In the genomic region with DNA sequence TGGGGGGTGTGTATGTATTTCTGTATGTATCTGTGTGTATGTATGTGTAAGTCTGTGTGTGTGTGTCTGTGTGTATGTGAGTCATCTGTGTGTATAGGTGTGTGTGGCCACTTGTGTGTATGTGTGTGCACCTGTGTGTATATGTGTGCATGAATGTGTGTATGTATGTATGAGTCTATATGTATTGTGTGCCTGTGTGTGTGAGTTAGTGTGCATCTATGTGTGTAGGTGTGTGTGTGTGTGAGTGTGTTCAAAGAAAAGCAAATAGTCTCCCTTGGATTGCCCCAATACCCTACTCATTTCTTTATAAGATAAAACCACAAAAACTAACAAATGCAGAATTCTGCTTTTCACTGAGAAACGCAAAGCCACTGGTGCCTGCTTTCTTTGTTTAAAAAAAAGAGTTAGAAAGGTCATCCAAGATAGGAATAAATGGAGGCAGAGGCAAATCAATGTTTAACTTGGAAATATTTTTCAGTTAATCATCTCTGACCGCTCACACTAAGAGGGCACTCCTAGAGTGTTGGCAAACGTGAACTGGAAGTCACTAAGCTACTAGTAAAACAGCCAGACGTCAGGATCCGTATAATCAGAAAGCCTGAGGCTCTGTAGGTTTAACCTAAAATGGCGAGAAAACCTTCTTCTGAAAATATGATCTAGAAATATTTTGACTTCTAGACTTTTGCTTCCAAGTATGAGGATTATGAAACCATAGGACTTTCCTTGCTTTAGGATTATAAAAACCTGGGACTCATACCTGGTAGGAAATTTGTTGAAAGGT, we compare ENCODE assay signal across 1 cellular context.
A peak's percentile ranks its signal among the peaks of the same experiment; 100 is the strongest.
TF ChIP-seq lines count a peak whose summit lies in the region.

No MANE protein-coding gene starts in this region.

TF ChIP-seq in HepG2, 621 proteins besides CTCF, POLR2A, EP300 and RAD21 (continued from another document and continues in another):
- TF ChIP-seq, protein P1, sequence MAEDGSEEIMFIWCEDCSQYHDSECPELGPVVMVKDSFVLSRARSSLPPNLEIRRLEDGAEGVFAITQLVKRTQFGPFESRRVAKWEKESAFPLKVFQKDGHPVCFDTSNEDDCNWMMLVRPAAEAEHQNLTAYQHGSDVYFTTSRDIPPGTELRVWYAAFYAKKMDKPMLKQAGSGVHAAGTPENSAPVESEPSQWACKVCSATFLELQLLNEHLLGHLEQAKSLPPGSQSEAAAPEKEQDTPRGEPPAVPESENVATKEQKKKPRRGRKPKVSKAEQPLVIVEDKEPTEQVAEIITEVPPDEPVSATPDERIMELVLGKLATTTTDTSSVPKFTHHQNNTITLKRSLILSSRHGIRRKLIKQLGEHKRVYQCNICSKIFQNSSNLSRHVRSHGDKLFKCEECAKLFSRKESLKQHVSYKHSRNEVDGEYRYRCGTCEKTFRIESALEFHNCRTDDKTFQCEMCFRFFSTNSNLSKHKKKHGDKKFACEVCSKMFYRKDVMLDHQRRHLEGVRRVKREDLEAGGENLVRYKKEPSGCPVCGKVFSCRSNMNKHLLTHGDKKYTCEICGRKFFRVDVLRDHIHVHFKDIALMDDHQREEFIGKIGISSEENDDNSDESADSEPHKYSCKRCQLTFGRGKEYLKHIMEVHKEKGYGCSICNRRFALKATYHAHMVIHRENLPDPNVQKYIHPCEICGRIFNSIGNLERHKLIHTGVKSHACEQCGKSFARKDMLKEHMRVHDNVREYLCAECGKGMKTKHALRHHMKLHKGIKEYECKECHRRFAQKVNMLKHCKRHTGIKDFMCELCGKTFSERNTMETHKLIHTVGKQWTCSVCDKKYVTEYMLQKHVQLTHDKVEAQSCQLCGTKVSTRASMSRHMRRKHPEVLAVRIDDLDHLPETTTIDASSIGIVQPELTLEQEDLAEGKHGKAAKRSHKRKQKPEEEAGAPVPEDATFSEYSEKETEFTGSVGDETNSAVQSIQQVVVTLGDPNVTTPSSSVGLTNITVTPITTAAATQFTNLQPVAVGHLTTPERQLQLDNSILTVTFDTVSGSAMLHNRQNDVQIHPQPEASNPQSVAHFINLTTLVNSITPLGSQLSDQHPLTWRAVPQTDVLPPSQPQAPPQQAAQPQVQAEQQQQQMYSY (CRISPR knock-in tag; IDR thresholded peaks at IDR 0.05): 0 out of 2 replicates have a peak, but pooled peaks have one; percentile 14
- TF ChIP-seq, protein P2, sequence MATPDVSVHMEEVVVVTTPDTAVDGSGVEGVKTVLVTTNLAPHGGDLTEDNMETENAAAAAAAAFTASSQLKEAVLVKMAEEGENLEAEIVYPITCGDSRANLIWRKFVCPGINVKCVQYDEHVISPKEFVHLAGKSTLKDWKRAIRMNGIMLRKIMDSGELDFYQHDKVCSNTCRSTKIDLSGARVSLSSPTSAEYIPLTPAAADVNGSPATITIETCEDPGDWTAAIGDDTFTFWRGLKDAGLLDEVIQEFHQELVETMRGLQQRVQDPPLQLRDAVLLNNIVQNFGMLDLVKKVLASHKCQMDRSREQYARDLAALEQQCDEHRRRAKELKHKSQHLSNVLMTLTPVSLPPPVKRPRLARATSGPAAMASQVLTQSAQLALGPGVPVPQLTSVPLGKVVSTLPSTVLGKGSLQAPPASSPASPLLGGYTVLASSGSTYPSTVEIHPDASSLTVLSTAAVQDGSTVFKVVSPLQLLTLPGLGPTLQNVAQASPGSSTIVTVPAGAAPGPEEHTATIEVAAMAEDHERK (CRISPR knock-in tag; IDR thresholded peaks at IDR 0.05; ENCODE audit: low read depth): no peak
- TF ChIP-seq RELA (CRISPR knock-in tag; IDR thresholded peaks at IDR 0.05): no peak
- no peak for TF ChIP-seq ATM (IDR thresholded peaks at IDR 0.05; ENCODE audit: borderline replicate concordance)
- TF ChIP-seq, protein P3, sequence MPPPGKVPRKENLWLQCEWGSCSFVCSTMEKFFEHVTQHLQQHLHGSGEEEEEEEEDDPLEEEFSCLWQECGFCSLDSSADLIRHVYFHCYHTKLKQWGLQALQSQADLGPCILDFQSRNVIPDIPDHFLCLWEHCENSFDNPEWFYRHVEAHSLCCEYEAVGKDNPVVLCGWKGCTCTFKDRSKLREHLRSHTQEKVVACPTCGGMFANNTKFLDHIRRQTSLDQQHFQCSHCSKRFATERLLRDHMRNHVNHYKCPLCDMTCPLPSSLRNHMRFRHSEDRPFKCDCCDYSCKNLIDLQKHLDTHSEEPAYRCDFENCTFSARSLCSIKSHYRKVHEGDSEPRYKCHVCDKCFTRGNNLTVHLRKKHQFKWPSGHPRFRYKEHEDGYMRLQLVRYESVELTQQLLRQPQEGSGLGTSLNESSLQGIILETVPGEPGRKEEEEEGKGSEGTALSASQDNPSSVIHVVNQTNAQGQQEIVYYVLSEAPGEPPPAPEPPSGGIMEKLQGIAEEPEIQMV (CRISPR knock-in tag; IDR thresholded peaks at IDR 0.05; ENCODE audit: low read depth): no peak
- TF ChIP-seq SIX1 (CRISPR knock-in tag; IDR thresholded peaks at IDR 0.05; ENCODE audit: borderline replicate concordance): no peak
- TF ChIP-seq ZFY (CRISPR knock-in tag; IDR thresholded peaks at IDR 0.05): no peak
- peak in 1 of 2 experiments; percentile 41; a peak in 1 of 4 replicates for TF ChIP-seq NR2F1 (CRISPR knock-in tag; IDR thresholded peaks at IDR 0.05)
- TF ChIP-seq SP5 (CRISPR knock-in tag; IDR thresholded peaks at IDR 0.05; ENCODE audit: borderline replicate concordance, low read depth): no peak; the same call in 1 of the 2 replicates
- no peak for TF ChIP-seq ZNF121 (CRISPR knock-in tag; IDR thresholded peaks at IDR 0.05)
- TF ChIP-seq ZNF296 (CRISPR knock-in tag; conservative IDR thresholded peaks at IDR 0.05): no peak
- no peak for TF ChIP-seq SIN3B (IDR thresholded peaks at IDR 0.05; ENCODE audit: low read length)
- no peak for TF ChIP-seq ZBTB1 (CRISPR knock-in tag; IDR thresholded peaks at IDR 0.05; ENCODE audit: borderline replicate concordance)
- no peak for TF ChIP-seq ZNF460 (CRISPR knock-in tag; IDR thresholded peaks at IDR 0.05; ENCODE audit: borderline replicate concordance)
- no peak for TF ChIP-seq ZNF3 (CRISPR knock-in tag; IDR thresholded peaks at IDR 0.05)
- TF ChIP-seq TEAD3 (CRISPR knock-in tag; optimal IDR thresholded peaks at IDR 0.05; ENCODE audit: borderline replicate concordance): peak; percentile 48
- no peak for TF ChIP-seq CCDC6 (CRISPR knock-in tag; IDR thresholded peaks at IDR 0.05)
- TF ChIP-seq, protein P4, sequence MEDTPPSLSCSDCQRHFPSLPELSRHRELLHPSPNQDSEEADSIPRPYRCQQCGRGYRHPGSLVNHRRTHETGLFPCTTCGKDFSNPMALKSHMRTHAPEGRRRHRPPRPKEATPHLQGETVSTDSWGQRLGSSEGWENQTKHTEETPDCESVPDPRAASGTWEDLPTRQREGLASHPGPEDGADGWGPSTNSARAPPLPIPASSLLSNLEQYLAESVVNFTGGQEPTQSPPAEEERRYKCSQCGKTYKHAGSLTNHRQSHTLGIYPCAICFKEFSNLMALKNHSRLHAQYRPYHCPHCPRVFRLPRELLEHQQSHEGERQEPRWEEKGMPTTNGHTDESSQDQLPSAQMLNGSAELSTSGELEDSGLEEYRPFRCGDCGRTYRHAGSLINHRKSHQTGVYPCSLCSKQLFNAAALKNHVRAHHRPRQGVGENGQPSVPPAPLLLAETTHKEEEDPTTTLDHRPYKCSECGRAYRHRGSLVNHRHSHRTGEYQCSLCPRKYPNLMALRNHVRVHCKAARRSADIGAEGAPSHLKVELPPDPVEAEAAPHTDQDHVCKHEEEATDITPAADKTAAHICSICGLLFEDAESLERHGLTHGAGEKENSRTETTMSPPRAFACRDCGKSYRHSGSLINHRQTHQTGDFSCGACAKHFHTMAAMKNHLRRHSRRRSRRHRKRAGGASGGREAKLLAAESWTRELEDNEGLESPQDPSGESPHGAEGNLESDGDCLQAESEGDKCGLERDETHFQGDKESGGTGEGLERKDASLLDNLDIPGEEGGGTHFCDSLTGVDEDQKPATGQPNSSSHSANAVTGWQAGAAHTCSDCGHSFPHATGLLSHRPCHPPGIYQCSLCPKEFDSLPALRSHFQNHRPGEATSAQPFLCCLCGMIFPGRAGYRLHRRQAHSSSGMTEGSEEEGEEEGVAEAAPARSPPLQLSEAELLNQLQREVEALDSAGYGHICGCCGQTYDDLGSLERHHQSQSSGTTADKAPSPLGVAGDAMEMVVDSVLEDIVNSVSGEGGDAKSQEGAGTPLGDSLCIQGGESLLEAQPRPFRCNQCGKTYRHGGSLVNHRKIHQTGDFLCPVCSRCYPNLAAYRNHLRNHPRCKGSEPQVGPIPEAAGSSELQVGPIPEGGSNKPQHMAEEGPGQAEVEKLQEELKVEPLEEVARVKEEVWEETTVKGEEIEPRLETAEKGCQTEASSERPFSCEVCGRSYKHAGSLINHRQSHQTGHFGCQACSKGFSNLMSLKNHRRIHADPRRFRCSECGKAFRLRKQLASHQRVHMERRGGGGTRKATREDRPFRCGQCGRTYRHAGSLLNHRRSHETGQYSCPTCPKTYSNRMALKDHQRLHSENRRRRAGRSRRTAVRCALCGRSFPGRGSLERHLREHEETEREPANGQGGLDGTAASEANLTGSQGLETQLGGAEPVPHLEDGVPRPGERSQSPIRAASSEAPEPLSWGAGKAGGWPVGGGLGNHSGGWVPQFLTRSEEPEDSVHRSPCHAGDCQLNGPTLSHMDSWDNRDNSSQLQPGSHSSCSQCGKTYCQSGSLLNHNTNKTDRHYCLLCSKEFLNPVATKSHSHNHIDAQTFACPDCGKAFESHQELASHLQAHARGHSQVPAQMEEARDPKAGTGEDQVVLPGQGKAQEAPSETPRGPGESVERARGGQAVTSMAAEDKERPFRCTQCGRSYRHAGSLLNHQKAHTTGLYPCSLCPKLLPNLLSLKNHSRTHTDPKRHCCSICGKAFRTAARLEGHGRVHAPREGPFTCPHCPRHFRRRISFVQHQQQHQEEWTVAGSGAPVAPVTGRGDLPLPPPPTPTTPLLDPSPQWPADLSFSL (CRISPR knock-in tag; IDR thresholded peaks at IDR 0.05): peak; percentile 99
- no peak for TF ChIP-seq SALL2 (CRISPR knock-in tag; IDR thresholded peaks at IDR 0.05)
- TF ChIP-seq, protein P5, sequence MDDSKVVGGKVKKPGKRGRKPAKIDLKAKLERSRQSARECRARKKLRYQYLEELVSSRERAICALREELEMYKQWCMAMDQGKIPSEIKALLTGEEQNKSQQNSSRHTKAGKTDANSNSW (CRISPR knock-in tag; IDR thresholded peaks at IDR 0.05; ENCODE audit: borderline replicate concordance): no peak
- no peak for TF ChIP-seq NFATC3 (CRISPR knock-in tag; IDR thresholded peaks at IDR 0.05)
- 0 out of 2 replicates have a peak, but pooled peaks have one; percentile 37 for TF ChIP-seq TBX2 (CRISPR knock-in tag; IDR thresholded peaks at IDR 0.05; ENCODE audit: borderline replicate concordance)
- TF ChIP-seq RFX5 (IDR thresholded peaks at IDR 0.05; ENCODE audit: low read depth, low read length): no peak
- 0 out of 2 replicates have a peak, but pooled peaks have one; percentile 82 for TF ChIP-seq CC2D1A (CRISPR knock-in tag; IDR thresholded peaks at IDR 0.05)
- TF ChIP-seq, protein P6, sequence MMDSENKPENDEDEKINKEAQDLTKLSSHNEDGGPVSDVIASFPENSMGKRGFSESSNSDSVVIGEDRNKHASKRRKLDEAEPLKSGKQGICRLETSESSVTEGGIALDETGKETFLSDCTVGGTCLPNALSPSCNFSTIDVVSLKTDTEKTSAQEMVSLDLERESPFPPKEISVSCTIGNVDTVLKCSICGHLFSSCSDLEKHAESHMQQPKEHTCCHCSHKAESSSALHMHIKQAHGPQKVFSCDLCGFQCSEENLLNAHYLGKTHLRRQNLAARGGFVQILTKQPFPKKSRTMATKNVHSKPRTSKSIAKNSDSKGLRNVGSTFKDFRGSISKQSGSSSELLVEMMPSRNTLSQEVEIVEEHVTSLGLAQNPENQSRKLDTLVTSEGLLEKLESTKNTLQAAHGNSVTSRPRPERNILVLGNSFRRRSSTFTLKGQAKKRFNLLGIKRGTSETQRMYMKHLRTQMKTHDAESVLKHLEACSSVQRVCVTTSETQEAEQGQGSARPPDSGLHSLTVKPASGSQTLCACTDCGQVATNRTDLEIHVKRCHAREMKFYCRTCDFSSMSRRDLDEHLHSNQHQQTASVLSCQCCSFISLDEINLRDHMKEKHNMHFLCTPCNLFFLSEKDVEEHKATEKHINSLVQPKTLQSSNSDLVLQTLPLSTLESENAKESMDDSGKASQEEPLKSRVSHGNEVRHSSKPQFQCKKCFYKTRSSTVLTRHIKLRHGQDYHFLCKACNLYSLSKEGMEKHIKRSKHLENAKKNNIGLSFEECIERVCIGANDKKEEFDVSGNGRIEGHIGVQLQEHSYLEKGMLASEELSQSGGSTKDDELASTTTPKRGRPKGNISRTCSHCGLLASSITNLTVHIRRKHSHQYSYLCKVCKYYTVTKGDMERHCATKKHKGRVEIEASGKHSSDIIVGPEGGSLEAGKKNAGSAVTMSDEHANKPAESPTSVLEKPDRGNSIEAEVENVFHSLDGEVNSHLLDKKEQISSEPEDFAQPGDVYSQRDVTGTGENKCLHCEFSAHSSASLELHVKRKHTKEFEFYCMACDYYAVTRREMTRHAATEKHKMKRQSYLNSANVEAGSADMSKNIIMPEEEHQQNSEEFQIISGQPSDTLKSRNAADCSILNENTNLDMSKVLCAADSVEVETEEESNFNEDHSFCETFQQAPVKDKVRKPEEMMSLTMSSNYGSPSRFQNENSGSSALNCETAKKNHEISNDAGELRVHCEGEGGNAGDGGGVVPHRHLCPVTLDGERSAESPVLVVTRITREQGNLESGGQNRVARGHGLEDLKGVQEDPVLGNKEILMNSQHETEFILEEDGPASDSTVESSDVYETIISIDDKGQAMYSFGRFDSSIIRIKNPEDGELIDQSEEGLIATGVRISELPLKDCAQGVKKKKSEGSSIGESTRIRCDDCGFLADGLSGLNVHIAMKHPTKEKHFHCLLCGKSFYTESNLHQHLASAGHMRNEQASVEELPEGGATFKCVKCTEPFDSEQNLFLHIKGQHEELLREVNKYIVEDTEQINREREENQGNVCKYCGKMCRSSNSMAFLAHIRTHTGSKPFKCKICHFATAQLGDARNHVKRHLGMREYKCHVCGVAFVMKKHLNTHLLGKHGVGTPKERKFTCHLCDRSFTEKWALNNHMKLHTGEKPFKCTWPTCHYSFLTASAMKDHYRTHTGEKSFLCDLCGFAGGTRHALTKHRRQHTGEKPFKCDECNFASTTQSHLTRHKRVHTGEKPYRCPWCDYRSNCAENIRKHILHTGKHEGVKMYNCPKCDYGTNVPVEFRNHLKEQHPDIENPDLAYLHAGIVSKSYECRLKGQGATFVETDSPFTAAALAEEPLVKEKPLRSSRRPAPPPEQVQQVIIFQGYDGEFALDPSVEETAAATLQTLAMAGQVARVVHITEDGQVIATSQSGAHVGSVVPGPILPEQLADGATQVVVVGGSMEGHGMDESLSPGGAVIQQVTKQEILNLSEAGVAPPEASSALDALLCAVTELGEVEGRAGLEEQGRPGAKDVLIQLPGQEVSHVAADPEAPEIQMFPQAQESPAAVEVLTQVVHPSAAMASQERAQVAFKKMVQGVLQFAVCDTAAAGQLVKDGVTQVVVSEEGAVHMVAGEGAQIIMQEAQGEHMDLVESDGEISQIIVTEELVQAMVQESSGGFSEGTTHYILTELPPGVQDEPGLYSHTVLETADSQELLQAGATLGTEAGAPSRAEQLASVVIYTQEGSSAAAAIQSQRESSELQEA (CRISPR knock-in tag; IDR thresholded peaks at IDR 0.05; ENCODE audit: not compliant biosample characterization): no peak
- no peak for TF ChIP-seq MTA1 (CRISPR knock-in tag; IDR thresholded peaks at IDR 0.05; ENCODE audit: borderline replicate concordance)
- TF ChIP-seq NFIB (CRISPR knock-in tag; IDR thresholded peaks at IDR 0.05; ENCODE audit: borderline replicate concordance): no peak
